In genomic region chr1:109910123-109910962, GRCh38 we compare ENCODE assay signal across 8 cellular contexts. TPM values are rescaled to one million over a fixed set of nuclear protein-coding genes. Genes with fewer than 3 reads are reported as not detected.
DNase-seq lines count a peak whose midpoint lies in the region; ATAC-seq and TF ChIP-seq lines count a peak whose summit lies in the region.

Gene CSF1 (plus strand): TSS chr1:109910849. CDS start chr1:109911024, 175 bp downstream.

- no peaks in the 10 kb centered on the region for H3K9me3 Mint-ChIP-seq in activated naive CD8-positive, alpha-beta T cell treated with anti-CD3 and anti-CD28 coated beads, Interleukin-2, amount 10 ng/mL, durations not matched to agents 7 days and 5 days
- H3K9me3 Mint-ChIP-seq in glutamatergic neuron (ENCODE audit: unreplicated experiment): peaks cover 5% of the 10 kb centered on the region

- H3K9me2 ChIP-seq in HCT116 (ENCODE audit: insufficient read depth): no peaks in the 10 kb centered on the region

- H3K27me3 ChIP-seq in HCT116 (ENCODE audit: insufficient read depth, low read length): no peaks in the 10 kb centered on the region
- H3K27me3 ChIP-seq in testis: no peaks in the 10 kb centered on the region

- H3K4me3 ChIP-seq in HCT116 (replicated peaks in 1 of 2; ENCODE audit: low read depth in 1 of 2, low read length in 2 of 2) (peak within 1 kb of the TSS; percentile 66 to 69), testis (peak within 1 kb of the TSS; percentile 69 to 71)

- no peak for DNase-seq in HCT116 (ENCODE audit: low read depth, low spot score)
- DNase-seq in T follicular helper cell (ENCODE audit: low read depth): peak; percentile 21
- peak; percentile 74 for DNase-seq in activated naive CD8-positive, alpha-beta T cell treated with anti-CD3 and anti-CD28 coated beads, Interleukin-2, amount 10 ng/mL, durations not matched to agents 7 days and 5 days
- peak; percentile 60 for DNase-seq in glutamatergic neuron
- peak; percentile 81 for DNase-seq in omental fat pad (ENCODE audit: low spot score)
- peak; percentile 80 for DNase-seq in testis

- H2AFZ ChIP-seq in HCT116 (ENCODE audit: low read depth, low read length, poor library complexity, severe bottlenecking): peak within 1 kb of the TSS; percentile 60

- no peaks in the 10 kb centered on the region for H3K27me3 Mint-ChIP-seq in activated naive CD8-positive, alpha-beta T cell treated with anti-CD3 and anti-CD28 coated beads, Interleukin-2, amount 10 ng/mL, durations not matched to agents 7 days and 5 days
- H3K27me3 Mint-ChIP-seq in glutamatergic neuron (ENCODE audit: unreplicated experiment): peaks cover 18% of the 10 kb centered on the region

- CTCF ChIA-PET in HCT116 (lab: Charles Lee): no interaction called here

- no peaks in the 10 kb centered on the region for H3K36me3 ChIP-seq in HCT116 (ENCODE audit: control insufficient read depth in 1 of 2, insufficient read depth in 2 of 2, low read length in 2 of 2)
- H3K36me3 ChIP-seq in testis (ENCODE audit: low read depth, missing control alignments): no peaks in the 10 kb centered on the region

- ATAC-seq in HCT116 (peak; percentile 71), omental fat pad (ENCODE audit: low FRiP score) (peak; percentile 65), GM18873 (IDR thresholded peaks at IDR 0.05; ENCODE audit: low FRiP score, unreplicated experiment) (no peak)
- ATAC-seq in activated naive CD8-positive, alpha-beta T cell treated with anti-CD3 and anti-CD28 coated beads, Interleukin-2, amount 10 ng/mL, durations not matched to agents 7 days and 5 days (ENCODE audit: low read depth): peak; percentile 45

- H3K4me1 Mint-ChIP-seq in activated naive CD8-positive, alpha-beta T cell treated with anti-CD3 and anti-CD28 coated beads, Interleukin-2, amount 10 ng/mL, durations not matched to agents 7 days and 5 days: peaks cover 75% of the 10 kb centered on the region
- peaks cover 8% of the 10 kb centered on the region for H3K4me1 Mint-ChIP-seq in glutamatergic neuron (ENCODE audit: low read depth, unreplicated experiment)

- H3K4me2 ChIP-seq in HCT116 (ENCODE audit: low read length): peak within 1 kb of the TSS; percentile 98

- H3K9me3 ChIP-seq in HCT116 (ENCODE audit: control insufficient read depth in 1 of 2, insufficient read depth in 1 of 2, low read depth in 1 of 2, low read length in 2 of 2) (no peaks in the 10 kb centered on the region), testis (no peaks in the 10 kb centered on the region)

- BruUV-seq in HCT116 (replicated peaks; lab: Mats Ljungman, UMichigan): no TSS peak

- TF ChIP-seq CTCF in C4-2B (conservative IDR thresholded peaks at IDR 0.05) (no peak), HCT116 (IDR thresholded peaks at IDR 0.05 in 2 of 3, conservative IDR thresholded peaks at IDR 0.05 in 1 of 3; ENCODE audit: borderline replicate concordance in 1 of 3, insufficient read depth in 1 of 3, low read depth in 2 of 3, low read length in 2 of 3) (no peak), glutamatergic neuron (IDR thresholded peaks at IDR 0.05; ENCODE audit: partially characterized antibody, unreplicated experiment) (no peak), omental fat pad (IDR thresholded peaks at IDR 0.05) (no peak), testis (IDR thresholded peaks at IDR 0.05) (no peak)

- H3K27ac ChIP-seq in C4-2B (peak within 1 kb of the TSS; percentile 27), HCT116 (ENCODE audit: low read depth, low read length) (peak within 1 kb of the TSS; percentile 55; the same call in 1 of the 2 replicates), testis (peak within 1 kb of the TSS; percentile 63 to 83)

- POLR2A ChIA-PET in HCT116 (lab: Charles Lee): no interaction called here
- POLR2A ChIA-PET in activated naive CD8-positive, alpha-beta T cell treated with anti-CD3 and anti-CD28 coated beads, Interleukin-2, amount 10 ng/mL, durations not matched to agents 7 days and 5 days (lab: Charles Lee): interaction anchor here (0.6 to 3.3 kb wide), 8 partner anchors 12 to 413 kb away, joined by 3 to 17 read pairs (median 4); no protein-coding TSS in a partner anchor

- H3K4me3 Mint-ChIP-seq in activated naive CD8-positive, alpha-beta T cell treated with anti-CD3 and anti-CD28 coated beads, Interleukin-2, amount 10 ng/mL, durations not matched to agents 7 days and 5 days: peak within 1 kb of the TSS; percentile 96
- peak within 1 kb of the TSS; percentile 82 for H3K4me3 Mint-ChIP-seq in glutamatergic neuron (ENCODE audit: unreplicated experiment)

- H3K4me1 ChIP-seq in HCT116 (ENCODE audit: control insufficient read depth in 1 of 2, insufficient read depth in 2 of 2, low read length in 2 of 2) (peaks cover 0 to 15% of the 10 kb centered on the region in 2 experiments; a peak in 2 of 4 replicates), testis (peaks cover 22% of the 10 kb centered on the region)

- intact Hi-C loops in HCT116 (cut with micrococcal nuclease) (no loop called here), testis (cut with DNase I; ENCODE audit: low total_unique reads) (no loop called here)

- peak within 1 kb of the TSS; percentile 97 for H3K27ac Mint-ChIP-seq in activated naive CD8-positive, alpha-beta T cell treated with anti-CD3 and anti-CD28 coated beads, Interleukin-2, amount 10 ng/mL, durations not matched to agents 7 days and 5 days
- H3K27ac Mint-ChIP-seq in glutamatergic neuron (ENCODE audit: unreplicated experiment): no peak within 1 kb of the TSS

- TF ChIP-seq POLR2A in HCT116 (IDR thresholded peaks at IDR 0.05; ENCODE audit: borderline replicate concordance, extremely low read depth, insufficient read depth, insufficient read length): no peak
- no peak for TF ChIP-seq POLR2A in testis (IDR thresholded peaks at IDR 0.05)

- H4K20me1 ChIP-seq in HCT116 (ENCODE audit: insufficient read depth): no peaks in the 10 kb centered on the region

- RAD21 ChIA-PET in HCT116 (lab: Charles Lee; ENCODE audit: low non-redundant PET in 1 of 2, low total read pairs in 2 of 2, uncharacterized antibody in 2 of 2, unreplicated experiment in 2 of 2): no interaction called here

- TF ChIP-seq RAD21 in HCT116 (IDR thresholded peaks at IDR 0.05; ENCODE audit: low read depth): no peak

- H3K9ac ChIP-seq in HCT116 (ENCODE audit: low read length): peak within 1 kb of the TSS; percentile 67

- 2 to 4% methylated on average over 10 to 45 of the region's 45 CpGs for WGBS in testis, 2 donors

- H3K79me2 ChIP-seq in HCT116 (ENCODE audit: insufficient read depth, low read length): no peaks in the 10 kb centered on the region

- peaks cover 19% of the 10 kb centered on the region for H3K36me3 Mint-ChIP-seq in activated naive CD8-positive, alpha-beta T cell treated with anti-CD3 and anti-CD28 coated beads, Interleukin-2, amount 10 ng/mL, durations not matched to agents 7 days and 5 days
- no peaks in the 10 kb centered on the region for H3K36me3 Mint-ChIP-seq in glutamatergic neuron (ENCODE audit: unreplicated experiment)

TF ChIP-seq in HCT116, 20 proteins besides CTCF, POLR2A, EP300 and RAD21:
- TF ChIP-seq POLR2AphosphoS5 (IDR thresholded peaks at IDR 0.05; ENCODE audit: low read depth, low read length) (peak; percentile 25; the same call in 1 of the 2 replicates), ATF3 (IDR thresholded peaks at IDR 0.05) (no peak)

RNA-seq across cellular contexts. Expression of gene CSF1, which starts in this region (rescaled TPM):
- total RNA-seq in HCT116 (2021; ENCODE audit: unreplicated experiment) (3.0 TPM), glutamatergic neuron (ENCODE audit: unreplicated experiment) (0.59 TPM), omental fat pad (100 to 1,000 TPM; 103 to 158 (median 118) TPM), testis (10 to 100 TPM in 1 of 2 donors, 1 to 10 TPM in 1; 9.8 to 10.9 TPM)
- polyA plus RNA-seq in HCT116 (2012): 2.1 and 2.3 TPM in 2 replicates
- 10 to 100 TPM; 42.7 to 45.1 TPM for total RNA-seq in activated naive CD8-positive, alpha-beta T cell treated with anti-CD3 and anti-CD28 coated beads, Interleukin-2, amount 10 ng/mL, durations not matched to agents 7 days and 5 days
- 14.2 TPM for polyA plus RNA-seq in testis (ENCODE audit: insufficient read depth, low read depth, low replicate concordance)

Comparison
In these comparisons a context has a peak if more than half of its experiments do, and no peak if none do; other contexts are left out.
1. Peak in DNase-seq in glutamatergic neuron; RNA of the gene not detected or under 1 TPM.